In the genomic region with DNA sequence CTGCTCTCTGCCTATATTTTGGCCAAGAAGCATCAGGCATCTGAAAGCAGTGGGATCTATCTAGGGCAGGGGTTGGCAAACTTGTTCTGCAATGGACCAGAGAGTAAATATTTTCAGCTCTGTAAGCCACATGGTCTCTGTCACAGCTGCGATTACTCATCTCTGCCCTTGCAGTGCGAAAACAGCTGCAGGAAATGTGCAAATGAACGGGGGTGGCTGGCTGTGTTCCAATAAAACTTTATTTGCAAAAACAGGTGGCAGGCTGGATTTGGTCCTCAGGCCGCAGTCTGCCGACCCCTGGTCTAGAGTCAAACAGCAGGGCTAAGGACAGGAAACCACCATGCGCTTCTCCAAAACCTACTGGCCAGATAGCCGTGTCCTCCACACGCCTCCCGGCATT, we compare ENCODE assay signal across 10 cellular contexts. TPM values are rescaled to one million over a fixed set of nuclear protein-coding genes. Genes with fewer than 3 reads are reported as not detected.
DNase-seq lines count a peak whose midpoint lies in the region; ATAC-seq and TF ChIP-seq lines count a peak whose summit lies in the region.
"Had no signal": no experiment of that assay in that cellular context is flagged by ENCODE, and none has a peak within 500 bp of the region (broad histone marks: within the 10 kb centered on the region; RNA-seq: fewer than 3 reads in every experiment).

No MANE protein-coding gene starts in this region.

- H3K27ac ChIP-seq in fibroblast of lung (ENCODE audit: insufficient read depth, low read length) = peak overlapping the region; percentile 10
- H3K27ac ChIP-seq: cardiac muscle cell, HL-60 had no signal

- no peaks in the 10 kb centered on the region for H3K79me2 ChIP-seq in fibroblast of lung (ENCODE audit: control insufficient read depth, insufficient read depth, low read length)

- H3K9ac ChIP-seq in fibroblast of lung (ENCODE audit: insufficient read depth, low read length) (no peak overlapping the region), skeletal muscle satellite cell (ENCODE audit: low read depth, low read length) (peak overlapping the region; percentile 43)

- DNase-seq in GM03348 (ENCODE audit: low spot score) = peak; percentile 73
- DNase-seq in MV-4-11 (lab: John Stamatoyannopoulos, UW) = peak; percentile 4
- DNase-seq in fibroblast of lung (ENCODE audit: low read depth in 2 of 2) = peak; percentile 87 to 96
- DNase-seq in NK-92 treated with Interleukin-12 subunit alpha and Interleukin-12 subunit beta, amount 100 ng/mL, for 24 hours (lab: John Stamatoyannopoulos, UW) = no peak
- no peak for DNase-seq in COR-L47 (lab: John Stamatoyannopoulos, UW)
- DNase-seq in dedifferentiated amniotic fluid mesenchymal stem cell (ENCODE audit: extremely low spot score) = no peak

- H3K36me3 ChIP-seq in fibroblast of lung (ENCODE audit: control insufficient read depth, insufficient read depth, low read length) = peaks cover 6% of the 10 kb centered on the region
- H3K36me3 ChIP-seq in skeletal muscle satellite cell (ENCODE audit: insufficient read depth, low read length) = peaks cover 21% of the 10 kb centered on the region

- no peak overlapping the region for H2AFZ ChIP-seq in fibroblast of lung (ENCODE audit: low read length)

- H3K27me3 ChIP-seq in fibroblast of lung (ENCODE audit: control insufficient read depth, insufficient read depth, low read length) = no peaks in the 10 kb centered on the region
- no peaks in the 10 kb centered on the region for H3K27me3 ChIP-seq in skeletal muscle satellite cell (ENCODE audit: control insufficient read depth, insufficient read depth, low read length)
- H3K27me3 ChIP-seq: cardiac muscle cell had no signal

- H3K9me3 ChIP-seq in fibroblast of lung (ENCODE audit: control insufficient read depth, insufficient read depth, low read depth, low read length) = no peaks in the 10 kb centered on the region
- H3K9me3 ChIP-seq in skeletal muscle satellite cell (replicated peaks; ENCODE audit: low read length) = no peaks in the 10 kb centered on the region

- no peaks in the 10 kb centered on the region for H4K20me1 ChIP-seq in fibroblast of lung (ENCODE audit: control insufficient read depth, extremely low read depth, insufficient read depth, low read length)

- H3K4me3 ChIP-seq in fibroblast of lung (replicated peaks in 1 of 4; ENCODE audit: control extremely low read depth in 1 of 4, insufficient read depth in 1 of 4, low read depth in 3 of 4, low read length in 4 of 4) (no peak overlapping the region), skeletal muscle satellite cell (ENCODE audit: low read length) (no peak overlapping the region)
- H3K4me3 ChIP-seq: cardiac muscle cell had no signal

- H3K4me1 ChIP-seq in fibroblast of lung (ENCODE audit: control insufficient read depth, extremely low read depth, insufficient read depth, low read length) = peaks cover 21% of the 10 kb centered on the region
- H3K4me1 ChIP-seq in skeletal muscle satellite cell (ENCODE audit: control insufficient read depth, insufficient read depth, low read length) = peaks cover 46% of the 10 kb centered on the region

- peak in 1 of 2 donors; percentile 13 for TF ChIP-seq CTCF in fibroblast of lung (conservative IDR thresholded peaks at IDR 0.05 in 1 of 2, IDR thresholded peaks at IDR 0.05 in 1 of 2; ENCODE audit: low read depth in 1 of 2, low read length in 2 of 2)

- no peak overlapping the region for H3K4me2 ChIP-seq in fibroblast of lung (ENCODE audit: extremely low read depth, insufficient read depth, low read length)
- peak overlapping the region; percentile 38 for H3K4me2 ChIP-seq in skeletal muscle satellite cell (ENCODE audit: low read length)

- peak; percentile 88 for ATAC-seq in GM21576 (IDR thresholded peaks at IDR 0.05; ENCODE audit: unreplicated experiment)

RNA-seq across cellular contexts. Expression of a gene that starts 48.6 kb away (rescaled TPM):
- 21.6 and 23.8 TPM in 2 replicates for total RNA-seq in fibroblast of lung
- 6.8 and 8.3 TPM in 2 replicates for polyA plus RNA-seq in fibroblast of lung
- 15.0 and 20.3 TPM in 2 replicates for polyA plus RNA-seq in fibroblast of lung (2012)
- 25.6 and 27.4 TPM in 2 replicates for polyA minus RNA-seq in fibroblast of lung (ENCODE audit: low replicate concordance)
- 23.6 and 27.5 TPM in 2 replicates for total RNA-seq in skeletal muscle satellite cell (2012; rRNA removed)

RNA-seq across cellular contexts. Expression of a gene that starts 48.6 kb away (rescaled TPM):
- 12.8 and 14.0 TPM in 2 replicates for total RNA-seq in fibroblast of lung
- 5.5 and 6.5 TPM in 2 replicates for polyA plus RNA-seq in fibroblast of lung
- polyA plus RNA-seq in fibroblast of lung (2012) = 5.9 and 6.2 TPM in 2 replicates
- 4.6 and 5.2 TPM in 2 replicates for polyA minus RNA-seq in fibroblast of lung (ENCODE audit: low replicate concordance)
- 15.3 and 24.3 TPM in 2 replicates for total RNA-seq in skeletal muscle satellite cell (2012; rRNA removed)

Comparison
In these comparisons a context has a peak if more than half of its experiments do, and no peak if none do; other contexts are left out.
1. DNase-seq: peak in GM03348 (single experiment), MV-4-11 (single experiment) and fibroblast of lung (2 of 2); none in NK-92 treated with Interleukin-12 subunit alpha and Interleukin-12 subunit beta, amount 100 ng/mL, for 24 hours (single experiment), COR-L47 (single experiment) and dedifferentiated amniotic fluid mesenchymal stem cell (single experiment).